ENCODE assay signal across 2 cellular contexts in the genomic region with DNA sequence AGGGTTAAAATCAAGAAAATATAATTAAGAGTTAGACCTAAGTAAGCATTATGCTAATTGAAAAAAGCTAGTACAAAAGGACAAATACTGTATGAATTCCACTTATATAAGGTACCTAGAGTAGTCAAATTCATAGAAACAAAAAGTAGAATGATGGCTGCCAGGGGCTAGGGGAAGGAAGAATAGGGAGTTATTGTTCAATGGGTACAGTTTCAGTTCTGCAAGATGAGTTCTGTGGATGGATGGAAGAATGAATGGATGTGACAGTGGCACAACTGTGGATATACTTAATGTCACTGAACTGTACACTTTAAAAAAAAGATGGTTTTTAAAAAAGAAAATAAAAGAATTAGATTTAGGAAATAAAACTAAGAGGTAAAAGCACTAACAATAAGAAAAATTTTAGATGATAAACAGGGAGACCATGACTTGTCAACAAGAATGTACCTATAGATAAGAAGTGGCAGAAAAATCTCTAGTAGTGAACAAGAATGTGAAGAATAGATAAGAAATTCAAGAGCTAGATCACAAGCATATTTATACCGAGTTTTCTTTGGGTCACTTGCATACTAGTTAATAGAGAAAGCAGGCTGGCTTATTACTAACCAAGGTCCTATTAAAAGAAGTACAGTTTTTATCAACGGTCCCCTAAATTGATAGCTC.
TF ChIP-seq lines count a peak whose summit lies in the region.

No MANE protein-coding gene starts in this region.

TF ChIP-seq in GM12891, 5 proteins besides CTCF, POLR2A, EP300 and RAD21 (continued from another document):
- TF ChIP-seq SPI1 (IDR thresholded peaks at IDR 0.05; ENCODE audit: low read depth, low read length): peak; percentile 58; the same call in 1 of the 2 replicates

TF ChIP-seq in K562, 482 proteins besides CTCF, POLR2A, EP300 and RAD21 (continued from another document):
- TF ChIP-seq MYC (IDR thresholded peaks at IDR 0.05; ENCODE audit: low read depth, low read length) (no peak), MYC (CRISPR knock-in tag; IDR thresholded peaks at IDR 0.05; ENCODE audit: borderline replicate concordance, low read depth) (no peak), CAMTA2 (CRISPR knock-in tag; conservative IDR thresholded peaks at IDR 0.05) (no peak), ZNF134 (CRISPR knock-in tag; conservative IDR thresholded peaks at IDR 0.05) (no peak), RBM14 (IDR thresholded peaks at IDR 0.05; ENCODE audit: borderline replicate concordance, insufficient read depth, low read depth, low read length) (no peak), SMARCE1 (IDR thresholded peaks at IDR 0.05) (peak; percentile 59; the same call in 1 of the 2 replicates), STAT5A (IDR thresholded peaks at IDR 0.05; ENCODE audit: borderline replicate concordance, low read length) (peak; percentile 32; the same call in 1 of the 2 replicates), SMARCC2 (IDR thresholded peaks at IDR 0.05; ENCODE audit: low read depth) (peak; percentile 70; the same call in 1 of the 2 replicates), SMARCB1 (IDR thresholded peaks at IDR 0.05; ENCODE audit: insufficient read length, low read depth) (peak; percentile 97), FOXK2 (conservative IDR thresholded peaks at IDR 0.05 in 1 of 2, IDR thresholded peaks at IDR 0.05 in 1 of 2; ENCODE audit: low read depth in 2 of 2) (peak; percentile 87; a peak in 3 of 4 replicates), TCF3 (CRISPR knock-in tag; IDR thresholded peaks at IDR 0.05) (peak; percentile 57), KLF10 (CRISPR knock-in tag; IDR thresholded peaks at IDR 0.05) (no peak), MTA2 (IDR thresholded peaks at IDR 0.05; ENCODE audit: low read depth) (peak; percentile 62; the same call in 1 of the 2 replicates), ADNP (tag; IDR thresholded peaks at IDR 0.05) (peak; percentile 15; the same call in 1 of the 2 replicates), TEAD4 (IDR thresholded peaks at IDR 0.05; ENCODE audit: low read length) (peak; percentile 86), TEAD4 (CRISPR knock-in tag; IDR thresholded peaks at IDR 0.05; ENCODE audit: borderline replicate concordance) (no peak), ZNF589 (CRISPR knock-in tag; IDR thresholded peaks at IDR 0.05; ENCODE audit: low read depth) (no peak), CBFA2T2 (conservative IDR thresholded peaks at IDR 0.05) (peak; percentile 79), GATAD2B (IDR thresholded peaks at IDR 0.05; ENCODE audit: borderline replicate concordance) (no peak), RCOR1 (IDR thresholded peaks at IDR 0.05; ENCODE audit: borderline replicate concordance in 1 of 2, low read depth in 2 of 2, low read length in 2 of 2) (peak in 1 of 2 experiments; percentile 51; a peak in 2 of 4 replicates), KDM1A (IDR thresholded peaks at IDR 0.05) (peak; percentile 55 to 70; a peak in 3 of 4 replicates), NFE2 (IDR thresholded peaks at IDR 0.05; ENCODE audit: low read depth) (0 out of 2 replicates have a peak, but pooled peaks have one; percentile 5), FOXJ2 (tag; IDR thresholded peaks at IDR 0.05) (peak; percentile 75; the same call in 1 of the 2 replicates), CCNT2 (IDR thresholded peaks at IDR 0.05; ENCODE audit: borderline replicate concordance, extremely low read depth, insufficient read length, low read depth, low read length) (peak; percentile 38), SMARCA4 (IDR thresholded peaks at IDR 0.05) (peak; percentile 79; the same call in 1 of the 2 replicates), SOX6 (IDR thresholded peaks at IDR 0.05) (0 out of 2 replicates have a peak, but pooled peaks have one; percentile 55), TAL1 (IDR thresholded peaks at IDR 0.05) (peak; percentile 85), NFIC (IDR thresholded peaks at IDR 0.05) (peak; percentile 38; the same call in 1 of the 2 replicates), NCOR1 (IDR thresholded peaks at IDR 0.05) (peak; percentile 71), DPF2 (IDR thresholded peaks at IDR 0.05) (peak; percentile 90), CBFA2T3 (IDR thresholded peaks at IDR 0.05) (peak; percentile 87), FOSL1 (tag; conservative IDR thresholded peaks at IDR 0.05) (peak; percentile 63)
- TF ChIP-seq, protein P1, sequence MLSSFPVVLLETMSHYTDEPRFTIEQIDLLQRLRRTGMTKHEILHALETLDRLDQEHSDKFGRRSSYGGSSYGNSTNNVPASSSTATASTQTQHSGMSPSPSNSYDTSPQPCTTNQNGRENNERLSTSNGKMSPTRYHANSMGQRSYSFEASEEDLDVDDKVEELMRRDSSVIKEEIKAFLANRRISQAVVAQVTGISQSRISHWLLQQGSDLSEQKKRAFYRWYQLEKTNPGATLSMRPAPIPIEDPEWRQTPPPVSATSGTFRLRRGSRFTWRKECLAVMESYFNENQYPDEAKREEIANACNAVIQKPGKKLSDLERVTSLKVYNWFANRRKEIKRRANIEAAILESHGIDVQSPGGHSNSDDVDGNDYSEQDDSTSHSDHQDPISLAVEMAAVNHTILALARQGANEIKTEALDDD (IDR thresholded peaks at IDR 0.05): peak; percentile 87
- TF ChIP-seq, protein P2, sequence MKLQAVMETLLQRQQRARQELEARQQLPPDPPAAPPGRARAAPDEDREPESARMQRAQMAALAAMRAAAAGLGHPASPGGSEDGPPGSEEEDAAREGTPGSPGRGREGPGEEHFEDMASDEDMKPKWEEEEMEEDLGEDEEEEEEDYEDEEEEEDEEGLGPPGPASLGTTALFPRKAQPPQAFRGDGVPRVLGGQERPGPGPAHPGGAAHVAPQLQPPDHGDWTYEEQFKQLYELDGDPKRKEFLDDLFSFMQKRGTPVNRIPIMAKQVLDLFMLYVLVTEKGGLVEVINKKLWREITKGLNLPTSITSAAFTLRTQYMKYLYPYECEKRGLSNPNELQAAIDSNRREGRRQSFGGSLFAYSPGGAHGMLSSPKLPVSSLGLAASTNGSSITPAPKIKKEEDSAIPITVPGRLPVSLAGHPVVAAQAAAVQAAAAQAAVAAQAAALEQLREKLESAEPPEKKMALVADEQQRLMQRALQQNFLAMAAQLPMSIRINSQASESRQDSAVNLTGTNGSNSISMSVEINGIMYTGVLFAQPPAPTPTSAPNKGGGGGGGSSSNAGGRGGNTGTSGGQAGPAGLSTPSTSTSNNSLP (IDR thresholded peaks at IDR 0.05; ENCODE audit: borderline replicate concordance, low read depth, low read length): 0 out of 2 replicates have a peak, but pooled peaks have one; percentile 20
